ENCODE assay signal across 1 cellular context in genomic region chr2:219687882-219688559, GRCh38.
TF ChIP-seq lines count a peak whose summit lies in the region.

No MANE protein-coding gene starts in this region.

TF ChIP-seq in K562, 482 proteins besides CTCF, POLR2A, EP300 and RAD21 (continued from another document):
- TF ChIP-seq BCLAF1 (IDR thresholded peaks at IDR 0.05; ENCODE audit: borderline replicate concordance in 1 of 2, control insufficient read depth in 1 of 2, low read depth in 2 of 2, low read length in 1 of 2), result no peak
- TF ChIP-seq PHF21A (IDR thresholded peaks at IDR 0.05; ENCODE audit: borderline replicate concordance, low read depth), result no peak
- no peak for TF ChIP-seq CBX5 (IDR thresholded peaks at IDR 0.05; ENCODE audit: borderline replicate concordance, low read depth)
